In the genomic region with DNA sequence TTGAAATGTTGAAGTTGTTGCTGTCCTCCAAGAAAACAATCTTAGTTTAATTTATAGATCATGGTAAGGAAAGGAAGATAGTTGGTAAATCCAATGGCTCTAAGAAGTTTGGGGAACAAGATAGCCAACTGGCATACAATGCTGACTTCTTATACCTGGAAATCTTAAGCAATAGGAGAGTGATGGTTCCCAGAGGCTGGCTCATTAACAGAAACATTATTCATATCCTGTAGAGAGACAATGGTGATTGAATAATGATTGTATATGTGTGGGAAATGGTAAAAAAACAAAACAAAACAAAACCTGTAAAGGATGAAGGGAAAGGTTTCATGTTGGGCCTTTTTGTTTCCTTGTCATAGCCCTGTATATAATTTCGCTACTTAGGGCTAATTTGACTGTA, we compare ENCODE assay signal across 9 cellular contexts.
"Had no signal": no experiment of that assay in that cellular context is flagged by ENCODE, and none has a peak within 500 bp of the region (broad histone marks: within the 10 kb centered on the region; RNA-seq: fewer than 3 reads in every experiment).

No MANE protein-coding gene starts in this region.

- ATAC-seq: GM23338, K562 had no signal

- H2AFZ ChIP-seq: GM23338 had no signal

- H3K4me3 ChIP-seq: GM23338, K562 had no signal

- FAIRE-seq: H1, H54, HTR-8/SVneo, K562 had no signal

- DNase-seq: H9, HCEC 1CT, IMR-90, KG1 had no signal
